ENCODE assay signal across 31 cellular contexts in the genomic region with DNA sequence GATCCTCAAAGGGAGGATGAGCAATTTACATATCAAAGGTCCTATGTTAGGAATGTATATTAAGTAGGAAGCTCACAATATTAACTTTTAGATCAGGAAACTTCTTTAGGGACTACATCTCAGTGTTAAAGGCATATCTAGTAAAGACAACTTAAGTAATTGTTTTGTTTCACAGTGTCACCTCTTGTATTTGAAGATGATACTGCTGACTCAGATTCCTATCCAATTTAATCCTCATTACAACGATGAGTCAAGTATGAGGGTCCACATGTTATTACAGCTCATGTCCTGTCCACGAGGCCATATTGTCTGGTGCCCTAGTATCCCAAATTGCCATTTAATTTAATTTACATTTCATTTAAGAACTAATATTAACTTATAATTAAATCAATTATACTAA.
"Had no signal": no experiment of that assay in that cellular context is flagged by ENCODE, and none has a peak within 500 bp of the region (broad histone marks: within the 10 kb centered on the region; RNA-seq: fewer than 3 reads in every experiment).

No MANE protein-coding gene starts in this region.

- H3K79me2 ChIP-seq: parathyroid adenoma had no signal

- H3K9me3 Mint-ChIP-seq: nephron, neural progenitor cell, type B pancreatic cell had no signal

- H3K27me3 Mint-ChIP-seq: progenitor cell of endocrine pancreas; stimulated activated memory B cell treated with anti-CD40 and anti-IgM and Interleukin-4, amounts not matched to agents 10 μg/mL and 1 μg/mL and 100 μg/mL, for 72 hours; stimulated activated naive CD8-positive, alpha-beta T cell treated with anti-CD3 and anti-CD28 coated beads, Interleukin-15, amount 100 ng/mL, for 72 hours; type B pancreatic cell had no signal

- H3K36me3 ChIP-seq: neural progenitor cell, ovary, spleen, suprapubic skin, tibial artery, transverse colon, upper lobe of right lung, uterus had no signal

- H3K27me3 ChIP-seq: neural progenitor cell, ovary, spleen, suprapubic skin, testis, tibial artery, transverse colon, upper lobe of right lung, uterus had no signal

- H3K4me1 Mint-ChIP-seq: natural killer cell; neural progenitor cell; stimulated activated memory B cell treated with anti-CD40 and anti-IgM and Interleukin-4, amounts not matched to agents 10 μg/mL and 1 μg/mL and 100 μg/mL, for 72 hours; stimulated activated naive CD8-positive, alpha-beta T cell treated with anti-CD3 and anti-CD28 coated beads, Interleukin-15, amount 100 ng/mL, for 72 hours had no signal

- DNase-seq: natural killer cell; occipital lobe; ovary; posterior cingulate gyrus; psoas muscle; right cardiac atrium; spleen; stimulated activated CD4-positive, alpha-beta T cell treated with anti-CD3 and anti-CD28 coated beads, Interleukin-12 subunit alpha, Interleukin-12 subunit beta, amount 100 ng/mL, for 4 hours; stimulated activated CD4-positive, alpha-beta T cell treated with anti-CD3 and anti-CD28 coated beads, Interleukin-1b, Interleukin-23, amount 100 ng/mL, for 48 hours; stimulated activated CD4-positive, alpha-beta T cell treated with anti-CD3 and anti-CD28 coated beads, Interleukin-4, amount 100 ng/mL, for 1 hour; stimulated activated CD4-positive, alpha-beta T cell treated with anti-CD3 and anti-CD28 coated beads, Interleukin-4, amount 100 ng/mL, for 4 hours; stimulated activated CD8-positive, alpha-beta memory T cell treated with anti-CD3 and anti-CD28 coated beads, Interleukin-4, amount 100 ng/mL, for 48 hours; stimulated activated naive CD4-positive, alpha-beta T cell; stimulated activated naive CD8-positive, alpha-beta T cell treated with anti-CD3 and anti-CD28 coated beads, Interleukin-15, amount 100 ng/mL, for 72 hours; stimulated activated naive CD8-positive, alpha-beta T cell treated with anti-CD3 and anti-CD28 coated beads, Interleukin-15, Interleukin-2, amounts not matched to agents 100 U/mL and 50 U/mL, for 24 hours; substantia nigra; testis; tibial artery; transverse colon; upper lobe of right lung; uterus had no signal

- H3K9me3 ChIP-seq: ovary, psoas muscle, spleen, suprapubic skin, testis, tibial artery, transverse colon, upper lobe of right lung, uterus had no signal

- ATAC-seq: natural killer cell; psoas muscle; right cardiac atrium; sciatic nerve; stimulated activated memory B cell treated with anti-CD40 and anti-IgM and Interleukin-4, amounts not matched to agents 10 μg/mL and 1 μg/mL and 100 μg/mL, for 72 hours; stimulated activated naive CD8-positive, alpha-beta T cell treated with anti-CD3 and anti-CD28 coated beads, Interleukin-15, amount 100 ng/mL, for 72 hours; stimulated activated naive CD8-positive, alpha-beta T cell treated with anti-CD3 and anti-CD28 coated beads, Interleukin-15, Interleukin-2, amounts not matched to agents 100 U/mL and 50 U/mL, for 24 hours; upper lobe of right lung had no signal

- H3K36me3 Mint-ChIP-seq: neural progenitor cell; stimulated activated memory B cell treated with anti-CD40 and anti-IgM and Interleukin-4, amounts not matched to agents 10 μg/mL and 1 μg/mL and 100 μg/mL, for 72 hours; type B pancreatic cell had no signal

- H3K27ac ChIP-seq: neural progenitor cell, ovary, parathyroid adenoma, psoas muscle, skin epidermis, spleen, suprapubic skin, testis, tibial artery, transverse colon, upper lobe of right lung, uterus had no signal

- H3K9ac ChIP-seq: neural progenitor cell, parathyroid adenoma had no signal

- H3K4me3 Mint-ChIP-seq: natural killer cell; nephron; neural progenitor cell; stimulated activated memory B cell treated with anti-CD40 and anti-IgM and Interleukin-4, amounts not matched to agents 10 μg/mL and 1 μg/mL and 100 μg/mL, for 72 hours; stimulated activated naive CD8-positive, alpha-beta T cell treated with anti-CD3 and anti-CD28 coated beads, Interleukin-15, amount 100 ng/mL, for 72 hours; type B pancreatic cell had no signal

- H3K4me3 ChIP-seq: neural progenitor cell, ovary, psoas muscle, skin epidermis, smooth muscle cell, spleen, suprapubic skin, testis, tibial artery, transverse colon, upper lobe of right lung, uterus had no signal

- H2AFZ ChIP-seq: neural progenitor cell, parathyroid adenoma had no signal

- H3K4me2 ChIP-seq: neural progenitor cell, smooth muscle cell had no signal

- H3K4me1 ChIP-seq: neural progenitor cell, parathyroid adenoma, spleen, suprapubic skin, testis, tibial artery, transverse colon, upper lobe of right lung, uterus had no signal

- H3K27ac Mint-ChIP-seq: natural killer cell; nephron; neural progenitor cell; progenitor cell of endocrine pancreas; stimulated activated memory B cell treated with anti-CD40 and anti-IgM and Interleukin-4, amounts not matched to agents 10 μg/mL and 1 μg/mL and 100 μg/mL, for 72 hours; stimulated activated naive CD8-positive, alpha-beta T cell treated with anti-CD3 and anti-CD28 coated beads, Interleukin-15, amount 100 ng/mL, for 72 hours; type B pancreatic cell had no signal
